In genomic region chr12:131147894-131148293, GRCh38 we compare ENCODE assay signal across 14 cellular contexts.
"Had no signal": no experiment of that assay in that cellular context is flagged by ENCODE, and none has a peak within 500 bp of the region (broad histone marks: within the 10 kb centered on the region; RNA-seq: fewer than 3 reads in every experiment).

No MANE protein-coding gene starts in this region.

- DNase-seq: activated CD4-positive, alpha-beta T cell treated with anti-CD3 and anti-CD28 coated beads for 1 hour; activated naive CD4-positive, alpha-beta T cell; activated T-cell treated with anti-CD3 and anti-CD28 coated beads, Interleukin-2, amount 50 U/mL, for 72 hours; aorta; dorsolateral prefrontal cortex; natural killer cell; nucleus accumbens; psoas muscle; spleen; stimulated activated CD4-positive, alpha-beta T cell treated with anti-CD3 and anti-CD28 coated beads, Interleukin-1b, Interleukin-23, amount 100 ng/mL, for 48 hours; stimulated activated naive B cell treated with anti-CD40 and anti-IgM and Interleukin-4, amounts not matched to agents 10 μg/mL and 1 μg/mL and 100 μg/mL, for 72 hours; substantia nigra; trophoblast cell had no signal

- ATAC-seq: activated T-cell treated with anti-CD3 and anti-CD28 coated beads, Interleukin-2, amount 50 U/mL, for 72 hours; natural killer cell; psoas muscle; sciatic nerve; stimulated activated naive B cell treated with anti-CD40 and anti-IgM and Interleukin-4, amounts not matched to agents 10 μg/mL and 1 μg/mL and 100 μg/mL, for 72 hours had no signal
